In genomic region chr22:45344339-45344738, GRCh38 we compare ENCODE assay signal across 13 cellular contexts. TPM values are rescaled to one million over a fixed set of nuclear protein-coding genes. Genes with fewer than 3 reads are reported as not detected.
DNase-seq lines count a peak whose midpoint lies in the region; ATAC-seq and TF ChIP-seq lines count a peak whose summit lies in the region.
"Had no signal": no experiment of that assay in that cellular context is flagged by ENCODE, and none has a peak within 500 bp of the region (broad histone marks: within the 10 kb centered on the region; RNA-seq: fewer than 3 reads in every experiment).

No MANE protein-coding gene starts in this region.

- ATAC-seq in WTC11 (peak; percentile 72), gastrocnemius medialis (peak; percentile 27 to 67), T-cell (replicated peaks in 1 of 4) (no peak)
- ATAC-seq: activated T-cell treated with anti-CD3 and anti-CD28 coated beads, Interleukin-2, amount 50 U/mL, for 4 hours had no signal

- no peak for TF ChIP-seq POLR2A in gastrocnemius medialis (IDR thresholded peaks at IDR 0.05)

- H3K27me3 ChIP-seq in gastrocnemius medialis = no peaks in the 10 kb centered on the region

- no peak for DNase-seq in activated naive CD4-positive, alpha-beta T cell treated with Interleukin-2 at 50 U/mL for 16 hours
- DNase-seq in WTC11 (ENCODE audit: low spot score) (no peak), iPS-NIHi11 (ENCODE audit: low spot score) (peak; percentile 47), gastrocnemius medialis (no peak), DMS 273 treated with DMSO at 0.1 percent for 48 hours (lab: John Stamatoyannopoulos, UW) (no peak), T-cell (no peak), NCI-H1694 treated with DMSO at 0.1 percent for 48 hours (lab: John Stamatoyannopoulos, UW) (no peak)
- DNase-seq: ACHN; activated T-cell treated with anti-CD3 and anti-CD28 coated beads, Interleukin-2, amount 50 U/mL, for 4 hours; caudate nucleus; NCI-H2029 treated with DMSO at 0.1 percent for 48 hours had no signal

- intact Hi-C loops in gastrocnemius medialis (cut with DNase I; ENCODE audit: low total_unique reads) = no loop called here

- no peak overlapping the region for H3K4me3 Mint-ChIP-seq in activated naive CD4-positive, alpha-beta T cell treated with anti-CD3 and anti-CD28 coated beads, Interleukin-2, amount 50 U/mL, for 24 hours
- H3K4me3 Mint-ChIP-seq in WTC11 = no peak overlapping the region
- H3K4me3 Mint-ChIP-seq in T-cell = no peak overlapping the region
- H3K4me3 Mint-ChIP-seq: activated T-cell treated with anti-CD3 and anti-CD28 coated beads, Interleukin-2, amount 50 U/mL, for 4 hours had no signal

- H3K4me1 Mint-ChIP-seq in activated naive CD4-positive, alpha-beta T cell treated with anti-CD3 and anti-CD28 coated beads, Interleukin-2, amount 50 U/mL, for 24 hours = peaks cover 25% of the 10 kb centered on the region
- H3K4me1 Mint-ChIP-seq in WTC11 (no peaks in the 10 kb centered on the region), T-cell (peaks cover 4 to 26% (median 22%) of the 10 kb centered on the region in 3 donors)

- H3K36me3 Mint-ChIP-seq in activated naive CD4-positive, alpha-beta T cell treated with anti-CD3 and anti-CD28 coated beads, Interleukin-2, amount 50 U/mL, for 24 hours = peaks cover 13% of the 10 kb centered on the region
- H3K36me3 Mint-ChIP-seq in WTC11 = peaks cover 7% of the 10 kb centered on the region
- H3K36me3 Mint-ChIP-seq in T-cell = peaks cover 31% of the 10 kb centered on the region

- no peaks in the 10 kb centered on the region for H3K4me1 ChIP-seq in gastrocnemius medialis

- H3K36me3 ChIP-seq in gastrocnemius medialis = peaks cover 0 to 32% of the 10 kb centered on the region in 2 donors

- H3K27ac Mint-ChIP-seq in activated naive CD4-positive, alpha-beta T cell treated with anti-CD3 and anti-CD28 coated beads, Interleukin-2, amount 50 U/mL, for 24 hours = peak overlapping the region; percentile 41
- H3K27ac Mint-ChIP-seq in WTC11 (0 out of 2 replicates have a peak overlapping the region, but pooled peaks have one; percentile 72), T-cell (peak overlapping the region in 1 of 2 donors; percentile 20)

- no peaks in the 10 kb centered on the region for H3K27me3 Mint-ChIP-seq in activated naive CD4-positive, alpha-beta T cell treated with anti-CD3 and anti-CD28 coated beads, Interleukin-2, amount 50 U/mL, for 24 hours
- H3K27me3 Mint-ChIP-seq in WTC11 (ENCODE audit: low read depth) = no peaks in the 10 kb centered on the region
- no peaks in the 10 kb centered on the region for H3K27me3 Mint-ChIP-seq in T-cell

- H3K9me3 ChIP-seq in gastrocnemius medialis = no peaks in the 10 kb centered on the region

- POLR2A ChIA-PET in WTC11 (lab: Charles Lee) (no interaction called here), T-cell (lab: Charles Lee) (no interaction called here)

- H3K9me3 Mint-ChIP-seq in activated naive CD4-positive, alpha-beta T cell treated with anti-CD3 and anti-CD28 coated beads, Interleukin-2, amount 50 U/mL, for 24 hours = no peaks in the 10 kb centered on the region
- H3K9me3 Mint-ChIP-seq in WTC11 (no peaks in the 10 kb centered on the region), T-cell (no peaks in the 10 kb centered on the region)
- H3K9me3 Mint-ChIP-seq: activated T-cell treated with anti-CD3 and anti-CD28 coated beads, Interleukin-2, amount 50 U/mL, for 4 hours had no signal

- no peak overlapping the region for H3K4me3 ChIP-seq in gastrocnemius medialis

- H3K27ac ChIP-seq in gastrocnemius medialis = no peak overlapping the region

- no peak for TF ChIP-seq CTCF in WTC11 (IDR thresholded peaks at IDR 0.05)
- TF ChIP-seq CTCF in gastrocnemius medialis (IDR thresholded peaks at IDR 0.05 in 4 of 5, conservative IDR thresholded peaks at IDR 0.05 in 1 of 5) = peak in 1 of 5 experiments; percentile 38

- CTCF ChIA-PET in WTC11 (lab: Charles Lee) (interaction anchor here (1.0 to 1.3 kb wide), 3 partner anchors 9 to 152 kb away, joined by 4 to 5 read pairs (median 5); no protein-coding TSS in a partner anchor), T-cell (lab: Charles Lee) (no interaction called here)

- in situ Hi-C loops in gastrocnemius medialis (cut with MboI; ENCODE audit: low sequenced_read_pairs in 4 of 4) = no loop called here

TF ChIP-seq in WTC11, 78 proteins besides CTCF, POLR2A, EP300 and RAD21 (continues in another document):
- TF ChIP-seq CBFB (CRISPR knock-in tag; IDR thresholded peaks at IDR 0.05; ENCODE audit: low read depth) (no peak), ZNF425 (CRISPR knock-in tag; conservative IDR thresholded peaks at IDR 0.05) (no peak), EMX1 (CRISPR knock-in tag; IDR thresholded peaks at IDR 0.05) (no peak), E2F4 (CRISPR knock-in tag; IDR thresholded peaks at IDR 0.05; ENCODE audit: borderline replicate concordance, low read depth) (no peak), NR2C2 (CRISPR knock-in tag; IDR thresholded peaks at IDR 0.05) (no peak), USF1 (CRISPR knock-in tag; IDR thresholded peaks at IDR 0.05) (peak; percentile 46; the same call in 1 of the 2 replicates), ZSCAN18 (CRISPR knock-in tag; IDR thresholded peaks at IDR 0.05) (no peak), USF2 (CRISPR knock-in tag; IDR thresholded peaks at IDR 0.05) (peak; percentile 53)

RNA-seq across cellular contexts. Expression of gene FAM118A, which starts 34.6 kb away (rescaled TPM):
- total RNA-seq in WTC11 (2021) (20.7 to 21.6 TPM (median 21.3 TPM) in 3 replicates), gastrocnemius medialis (10 to 100 TPM in 3 of 4 donors, 1 to 10 TPM in 1; 4.1 to 30.0 (median 24.2) TPM), T-cell (100 to 1,000 TPM in 4 of 5 donors, 10 to 100 TPM in 1; 53.5 to 394 (median 154) TPM)

RNA-seq across cellular contexts. Expression of gene UPK3A, which starts 59.6 kb away (rescaled TPM):
- 0.23 to 0.62 TPM (median 0.37 TPM) in 3 replicates for total RNA-seq in WTC11 (2021)
- 1 to 10 TPM in 2 of 4 donors, under 1 TPM in 2; 0.70 to 6.4 (median 2.1) TPM for total RNA-seq in gastrocnemius medialis
- total RNA-seq in T-cell = not detected
- total RNA-seq: activated T-cell treated with anti-CD3 and anti-CD28 coated beads, Interleukin-2, amount 50 U/mL, for 4 hours; glomerular endothelial cell had no signal

Comparison
In these comparisons a context has a peak if more than half of its experiments do, and no peak if none do; other contexts are left out.
1. ATAC-seq: peak in WTC11 (single experiment) and gastrocnemius medialis (2 of 2); none in T-cell (0 of 4).